7 cellular contexts compared by ENCODE assay signal in the genomic region with DNA sequence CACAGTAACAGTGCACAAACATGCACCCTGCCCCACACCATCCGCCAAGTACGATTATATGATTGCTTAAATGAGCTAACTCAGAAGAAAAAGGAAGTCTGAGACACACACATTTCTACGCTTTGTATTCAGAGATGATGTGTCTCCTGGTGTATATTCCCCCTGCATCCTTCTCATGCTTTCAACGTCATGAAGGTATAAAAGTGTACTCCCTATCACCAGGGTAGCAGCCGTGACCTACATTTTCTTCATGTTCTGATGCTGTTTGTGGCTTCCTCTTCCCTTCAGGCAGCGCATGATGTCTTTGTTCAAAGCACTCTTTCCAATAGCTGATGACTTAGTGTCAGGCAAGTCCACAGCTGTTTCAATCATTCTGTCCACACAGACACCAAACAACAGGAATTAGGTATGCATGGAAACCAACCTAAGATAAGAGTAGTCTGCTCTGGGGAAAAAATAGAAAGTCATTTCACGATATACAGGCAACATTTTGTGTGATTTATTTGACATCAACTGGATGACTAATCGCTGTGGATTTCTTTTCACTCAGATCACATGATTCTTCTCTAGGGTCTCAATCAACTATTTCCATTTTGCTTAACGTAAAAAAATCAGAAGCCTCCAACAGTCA.
A peak's percentile ranks its signal among the peaks of the same experiment; 100 is the strongest.
DNase-seq lines count a peak whose midpoint lies in the region; TF ChIP-seq lines count a peak whose summit lies in the region.

No MANE protein-coding gene starts in this region.

- H3K9ac ChIP-seq in endocrine pancreas (ENCODE audit: control insufficient read depth, insufficient read depth, low read length): no peak overlapping the region

- in situ Hi-C loops in GM13977 (cut with MboI; ENCODE audit: low pct_unique_long_range_greater_than_20kb, low sequenced_read_pairs, unreplicated experiment): no loop called here

- TF ChIP-seq POLR2A in prostate gland (IDR thresholded peaks at IDR 0.05): no peak

- WGBS in prostate gland: 68% methylated on average over 9 of the region's 9 CpGs

- DNase-seq in KG1 (lab: John Stamatoyannopoulos, UW) (peak; percentile 44), retinal pigment epithelial cell (ENCODE audit: low read depth) (peak; percentile 63), GM13977 (ENCODE audit: low spot score) (no peak), prostate gland (ENCODE audit: low spot score) (no peak), NCI-H2196 (lab: John Stamatoyannopoulos, UW; ENCODE audit: unreplicated experiment) (no peak)
- peak; percentile 68 for DNase-seq in activated CD4-positive, alpha-beta T cell treated with anti-CD3 and anti-CD28 coated beads for 48 hours

- TF ChIP-seq CTCF in retinal pigment epithelial cell (conservative IDR thresholded peaks at IDR 0.05; ENCODE audit: low read depth, low read length) (no peak), GM13977 (IDR thresholded peaks at IDR 0.05; ENCODE audit: extremely low read depth, insufficient read depth, missing control alignments) (no peak), prostate gland (IDR thresholded peaks at IDR 0.05) (no peak)

- H3K4me3 ChIP-seq in endocrine pancreas (ENCODE audit: control insufficient read depth, insufficient read depth, low read length) (peak overlapping the region; percentile 25), retinal pigment epithelial cell (ENCODE audit: low read length) (no peak overlapping the region), prostate gland (no peak overlapping the region)

- H3K27me3 ChIP-seq in endocrine pancreas (ENCODE audit: control insufficient read depth, insufficient read depth, low read length) (no peaks in the 10 kb centered on the region), prostate gland (replicated peaks; ENCODE audit: insufficient read depth) (no peaks in the 10 kb centered on the region)

- H3K36me3 ChIP-seq in endocrine pancreas (ENCODE audit: control insufficient read depth, insufficient read depth, low read length): no peaks in the 10 kb centered on the region
- no peaks in the 10 kb centered on the region for H3K36me3 ChIP-seq in prostate gland

- peak overlapping the region in 1 of 2 donors; percentile 35 for H3K27ac ChIP-seq in prostate gland

- intact Hi-C loops in prostate gland (cut with DNase I): no loop called here

- H3K4me1 ChIP-seq in endocrine pancreas (ENCODE audit: control insufficient read depth, insufficient read depth, low read length) (no peaks in the 10 kb centered on the region), prostate gland (replicated peaks) (no peaks in the 10 kb centered on the region)

- H3K9me3 ChIP-seq in endocrine pancreas (ENCODE audit: control insufficient read depth, low read length) (no peaks in the 10 kb centered on the region), prostate gland (no peaks in the 10 kb centered on the region)

Comparison
In these comparisons a context has a peak if more than half of its experiments do, and no peak if none do; other contexts are left out.
1. DNase-seq: peak in KG1 (single experiment), activated CD4-positive, alpha-beta T cell treated with anti-CD3 and anti-CD28 coated beads for 48 hours (single experiment) and retinal pigment epithelial cell (single experiment); none in GM13977 (single experiment), prostate gland (single experiment) and NCI-H2196 (single experiment).